10 cellular contexts compared by ENCODE assay signal in the genomic region with DNA sequence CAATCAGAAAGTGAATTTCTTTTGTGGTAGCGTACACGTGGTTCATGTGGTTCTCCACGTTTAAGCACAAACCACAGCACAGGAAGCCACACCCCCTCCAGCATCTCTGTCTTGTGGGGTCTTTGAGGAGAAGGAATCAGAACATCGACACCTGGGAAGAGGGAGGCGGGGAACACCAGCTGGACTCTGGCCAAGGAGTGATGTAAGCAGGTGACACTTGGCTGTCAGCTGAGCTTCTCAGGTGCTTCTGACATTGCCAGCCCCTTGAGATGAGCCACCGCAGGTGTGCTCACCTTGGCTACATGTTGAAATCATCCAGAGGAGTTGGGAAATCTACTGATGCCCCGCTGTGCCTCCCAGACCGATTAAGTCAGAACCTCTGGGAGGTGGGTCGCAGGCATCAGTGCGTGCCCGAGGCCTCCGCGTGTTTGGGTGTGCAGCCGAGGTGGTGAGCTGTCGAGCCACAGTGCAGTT.
A peak's percentile ranks its signal among the peaks of the same experiment; 100 is the strongest.
DNase-seq lines count a peak whose midpoint lies in the region; ATAC-seq and TF ChIP-seq lines count a peak whose summit lies in the region.
"Had no signal": no experiment of that assay in that cellular context is flagged by ENCODE, and none has a peak within 500 bp of the region (broad histone marks: within the 10 kb centered on the region; RNA-seq: fewer than 3 reads in every experiment).

No MANE protein-coding gene starts in this region.

- no peaks in the 10 kb centered on the region for H3K9me2 ChIP-seq in GM23338 (ENCODE audit: insufficient read depth)

- H3K27ac ChIP-seq in CD4-positive, alpha-beta T cell (ENCODE audit: low read depth, low read length) = no peak overlapping the region
- no peak overlapping the region for H3K27ac ChIP-seq in GM23338 (ENCODE audit: low read depth)
- no peak overlapping the region for H3K27ac ChIP-seq in foreskin keratinocyte
- no peak overlapping the region for H3K27ac ChIP-seq in heart left ventricle

- H2AFZ ChIP-seq in GM23338 = no peak overlapping the region

- no peaks in the 10 kb centered on the region for H3K36me3 ChIP-seq in GM23338 (ENCODE audit: insufficient read depth)
- no peaks in the 10 kb centered on the region for H3K36me3 ChIP-seq in heart left ventricle

- no peaks in the 10 kb centered on the region for H3K27me3 ChIP-seq in CD4-positive, alpha-beta T cell (ENCODE audit: control insufficient read depth, insufficient read depth, low read length)
- no peaks in the 10 kb centered on the region for H3K27me3 ChIP-seq in GM23338 (ENCODE audit: insufficient read depth)
- H3K27me3 ChIP-seq in foreskin keratinocyte = no peaks in the 10 kb centered on the region
- H3K27me3 ChIP-seq in heart left ventricle = no peaks in the 10 kb centered on the region

- in situ Hi-C loops in GM13976 (cut with MboI; ENCODE audit: low sequenced_read_pairs, unreplicated experiment) = no loop called here

- intact Hi-C loops in CD4-positive, alpha-beta T cell (cut with DNase I, micrococcal nuclease) = loop anchor here (10.0 kb wide), 3 partner anchors 538 to 1658 kb away; partner anchors contain the start of gene RNF111 (in 1 of the 2)
- intact Hi-C loops in activated B cell treated with CpG ODN at 0.5 μM for 24 hours (cut with micrococcal nuclease) (no loop called here), heart left ventricle (cut with DNase I) (loop anchor here in 1 of 10 donors (10.0 kb wide), 1 partner anchor 1298 kb away; no protein-coding TSS in a partner anchor)

- H3K79me2 ChIP-seq in GM23338 (replicated peaks; ENCODE audit: insufficient read depth) = no peaks in the 10 kb centered on the region

- H3K4me2 ChIP-seq in GM23338 = no peak overlapping the region

- H3K27me3 Mint-ChIP-seq in CD4-positive, alpha-beta T cell = no peaks in the 10 kb centered on the region
- H3K27me3 Mint-ChIP-seq in GM23338 (ENCODE audit: insufficient read depth, low read depth, poor library complexity) (no peaks in the 10 kb centered on the region), activated B cell treated with CpG ODN at 0.5 μM for 24 hours (no peaks in the 10 kb centered on the region), mesothelial cell of epicardium (ENCODE audit: low read depth) (no peaks in the 10 kb centered on the region)

- H3K4me3 Mint-ChIP-seq in CD4-positive, alpha-beta T cell = peak overlapping the region; percentile 72
- H3K4me3 Mint-ChIP-seq in GM23338 = no peak overlapping the region
- H3K4me3 Mint-ChIP-seq in activated B cell treated with CpG ODN at 0.5 μM for 24 hours = peak overlapping the region; percentile 67
- H3K4me3 Mint-ChIP-seq in mesothelial cell of epicardium = no peak overlapping the region

- no peaks in the 10 kb centered on the region for H4K20me1 ChIP-seq in GM23338 (replicated peaks; ENCODE audit: insufficient read depth)

- WGBS in heart left ventricle, 4 donors = 82 to 93% (median 87%) methylated on average over 15 of the region's 15 CpGs

- H3K27ac Mint-ChIP-seq in CD4-positive, alpha-beta T cell = peak overlapping the region; percentile 75
- H3K27ac Mint-ChIP-seq in GM23338 = no peak overlapping the region
- H3K27ac Mint-ChIP-seq in activated B cell treated with CpG ODN at 0.5 μM for 24 hours = peak overlapping the region; percentile 87
- no peak overlapping the region for H3K27ac Mint-ChIP-seq in mesothelial cell of epicardium

- CTCF ChIA-PET in CD4-positive, alpha-beta T cell (lab: Charles Lee) = interaction anchor here (2.3 kb wide), 1 partner anchor 10 kb away, joined by 7 read pairs; no protein-coding TSS in a partner anchor
- CTCF ChIA-PET in activated B cell treated with CpG ODN at 0.5 μM for 24 hours (lab: Charles Lee) = interaction anchor here (1.2 to 2.7 kb wide), 3 partner anchors 10 to 348 kb away, joined by 4 to 23 read pairs (median 7); no protein-coding TSS in a partner anchor

- H3K9me3 ChIP-seq in CD4-positive, alpha-beta T cell (ENCODE audit: control insufficient read depth, low read length) = no peaks in the 10 kb centered on the region
- no peaks in the 10 kb centered on the region for H3K9me3 ChIP-seq in heart left ventricle

- peak; percentile 79 for ATAC-seq in CD4-positive, alpha-beta T cell (ENCODE audit: poor library complexity)
- ATAC-seq in GM23338 = no peak
- ATAC-seq in activated B cell treated with CpG ODN at 0.5 μM for 24 hours (ENCODE audit: low read depth) = peak; percentile 50
- peak; percentile 54 for ATAC-seq in foreskin keratinocyte
- no peak for ATAC-seq in GM21367 (IDR thresholded peaks at IDR 0.05; ENCODE audit: unreplicated experiment)
- ATAC-seq in heart left ventricle = no peak

- peak; percentile 18 to 74 (median 35) for DNase-seq in CD4-positive, alpha-beta T cell
- DNase-seq in GM23338 (ENCODE audit: low spot score) (peak; percentile 13), activated B cell treated with CpG ODN at 0.5 μM for 24 hours (no peak), foreskin keratinocyte (peak; percentile 42 to 60), GM13976 (ENCODE audit: low spot score) (no peak), mesothelial cell of epicardium (ENCODE audit: low spot score in 2 of 2, unreplicated experiment in 2 of 2) (no peak), heart left ventricle (no peak)
- DNase-seq: SHP77 treated with DMSO at 0.1 percent for 48 hours had no signal

- no peaks in the 10 kb centered on the region for H3K9me3 Mint-ChIP-seq in CD4-positive, alpha-beta T cell
- H3K9me3 Mint-ChIP-seq in GM23338 = no peaks in the 10 kb centered on the region
- no peaks in the 10 kb centered on the region for H3K9me3 Mint-ChIP-seq in activated B cell treated with CpG ODN at 0.5 μM for 24 hours
- H3K9me3 Mint-ChIP-seq in mesothelial cell of epicardium = no peaks in the 10 kb centered on the region
- H3K9me3 Mint-ChIP-seq: activated naive CD4-positive, alpha-beta T cell treated with anti-CD3 and anti-CD28 coated beads, Interleukin-2, amount 50 U/mL, for 72 hours had no signal

- H3K4me3 ChIP-seq in GM23338 (no peak overlapping the region), heart left ventricle (no peak overlapping the region)

- H3K4me1 ChIP-seq in GM23338 (ENCODE audit: insufficient read depth) (no peaks in the 10 kb centered on the region), foreskin keratinocyte (peaks cover 6% of the 10 kb centered on the region), heart left ventricle (peaks cover 0 to 22% (median 0%) of the 10 kb centered on the region in 12 donors)

- no peak for TF ChIP-seq POLR2A in heart left ventricle (IDR thresholded peaks at IDR 0.05)

- no peaks in the 10 kb centered on the region for H3F3A ChIP-seq in GM23338 (replicated peaks; ENCODE audit: low read depth)

- no peak for TF ChIP-seq CTCF in CD4-positive, alpha-beta T cell (IDR thresholded peaks at IDR 0.05)
- no peak for TF ChIP-seq CTCF in GM23338 (conservative IDR thresholded peaks at IDR 0.05; ENCODE audit: low read depth in 2 of 2)
- no peak for TF ChIP-seq CTCF in activated B cell treated with CpG ODN at 0.5 μM for 24 hours (IDR thresholded peaks at IDR 0.05)
- no peak for TF ChIP-seq CTCF in foreskin keratinocyte (conservative IDR thresholded peaks at IDR 0.05)
- no peak for TF ChIP-seq CTCF in GM13976 (IDR thresholded peaks at IDR 0.05; ENCODE audit: borderline replicate concordance, control extremely low read depth, extremely low read depth, insufficient read depth, missing control alignments)
- TF ChIP-seq CTCF in mesothelial cell of epicardium (IDR thresholded peaks at IDR 0.05; ENCODE audit: unreplicated experiment) = no peak
- TF ChIP-seq CTCF in heart left ventricle (IDR thresholded peaks at IDR 0.05) = no peak

- H3K36me3 Mint-ChIP-seq in CD4-positive, alpha-beta T cell (ENCODE audit: low read depth) = no peaks in the 10 kb centered on the region
- H3K36me3 Mint-ChIP-seq in GM23338 (ENCODE audit: low read depth) (no peaks in the 10 kb centered on the region), activated B cell treated with CpG ODN at 0.5 μM for 24 hours (ENCODE audit: low read depth) (no peaks in the 10 kb centered on the region), mesothelial cell of epicardium (no peaks in the 10 kb centered on the region)
- H3K36me3 Mint-ChIP-seq: activated naive CD4-positive, alpha-beta T cell treated with anti-CD3 and anti-CD28 coated beads, Interleukin-2, amount 50 U/mL, for 72 hours had no signal

- POLR2A ChIA-PET in CD4-positive, alpha-beta T cell (lab: Charles Lee) = interaction anchor here (0.5 to 1.9 kb wide), 5 partner anchors 8 to 547 kb away, joined by 3 to 7 read pairs (median 4); no protein-coding TSS in a partner anchor
- POLR2A ChIA-PET in activated B cell treated with CpG ODN at 0.5 μM for 24 hours (lab: Charles Lee) = interaction anchor here (0.6 to 1.1 kb wide), 3 partner anchors 105 to 752 kb away, joined by 3 to 4 read pairs (median 3); partner anchors contain the start of gene MINDY2

- peaks cover 33% of the 10 kb centered on the region for H3K4me1 Mint-ChIP-seq in CD4-positive, alpha-beta T cell (ENCODE audit: low read depth)
- H3K4me1 Mint-ChIP-seq in GM23338 (peaks cover 3% of the 10 kb centered on the region; the same call in 1 of the 3 replicates), activated B cell treated with CpG ODN at 0.5 μM for 24 hours (peaks cover 66% of the 10 kb centered on the region), mesothelial cell of epicardium (no peaks in the 10 kb centered on the region)

TF ChIP-seq in GM23338, 12 proteins besides CTCF, POLR2A, EP300 and RAD21 (continues in another document):
- TF ChIP-seq POLR2AphosphoS5 (IDR thresholded peaks at IDR 0.05; ENCODE audit: low read depth) (no peak), EZH2 (IDR thresholded peaks at IDR 0.05; ENCODE audit: low read depth, unreplicated experiment) (no peak), ZNF331 (CRISPR knock-in tag; IDR thresholded peaks at IDR 0.05; ENCODE audit: low read depth) (no peak), EZH2phosphoT487 (IDR thresholded peaks at IDR 0.05; ENCODE audit: unreplicated experiment) (no peak), STAT1 (IDR thresholded peaks at IDR 0.05; ENCODE audit: unreplicated experiment) (no peak), JUNB (IDR thresholded peaks at IDR 0.05; ENCODE audit: unreplicated experiment) (no peak), NANOG (IDR thresholded peaks at IDR 0.05; ENCODE audit: borderline replicate concordance) (no peak), CREB1 (CRISPR knock-in tag; IDR thresholded peaks at IDR 0.05; ENCODE audit: low read depth) (no peak), ZNF114 (CRISPR knock-in tag; IDR thresholded peaks at IDR 0.05) (no peak)
- TF ChIP-seq, protein P1, sequence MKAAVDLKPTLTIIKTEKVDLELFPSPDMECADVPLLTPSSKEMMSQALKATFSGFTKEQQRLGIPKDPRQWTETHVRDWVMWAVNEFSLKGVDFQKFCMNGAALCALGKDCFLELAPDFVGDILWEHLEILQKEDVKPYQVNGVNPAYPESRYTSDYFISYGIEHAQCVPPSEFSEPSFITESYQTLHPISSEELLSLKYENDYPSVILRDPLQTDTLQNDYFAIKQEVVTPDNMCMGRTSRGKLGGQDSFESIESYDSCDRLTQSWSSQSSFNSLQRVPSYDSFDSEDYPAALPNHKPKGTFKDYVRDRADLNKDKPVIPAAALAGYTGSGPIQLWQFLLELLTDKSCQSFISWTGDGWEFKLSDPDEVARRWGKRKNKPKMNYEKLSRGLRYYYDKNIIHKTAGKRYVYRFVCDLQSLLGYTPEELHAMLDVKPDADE (IDR thresholded peaks at IDR 0.05) = no peak

Comparison
In these comparisons a context has a peak if more than half of its experiments do, and no peak if none do; other contexts are left out.
1. ATAC-seq: peak in CD4-positive, alpha-beta T cell (single experiment), activated B cell treated with CpG ODN at 0.5 μM for 24 hours (single experiment) and foreskin keratinocyte (single experiment); none in GM23338 (single experiment), GM21367 (single experiment) and heart left ventricle (0 of 4).
2. DNase-seq: peak in CD4-positive, alpha-beta T cell (10 of 10), GM23338 (single experiment) and foreskin keratinocyte (2 of 2); none in activated B cell treated with CpG ODN at 0.5 μM for 24 hours (single experiment), GM13976 (single experiment), mesothelial cell of epicardium (0 of 2) and heart left ventricle (0 of 5).
3. H3K27ac Mint-ChIP-seq: peak in CD4-positive, alpha-beta T cell (single experiment) and activated B cell treated with CpG ODN at 0.5 μM for 24 hours (single experiment); none in GM23338 (single experiment) and mesothelial cell of epicardium (single experiment).
4. H3K4me3 Mint-ChIP-seq: peak in CD4-positive, alpha-beta T cell (single experiment) and activated B cell treated with CpG ODN at 0.5 μM for 24 hours (single experiment); none in GM23338 (single experiment) and mesothelial cell of epicardium (single experiment).